ENCODE assay signal across 20 cellular contexts in the genomic region with DNA sequence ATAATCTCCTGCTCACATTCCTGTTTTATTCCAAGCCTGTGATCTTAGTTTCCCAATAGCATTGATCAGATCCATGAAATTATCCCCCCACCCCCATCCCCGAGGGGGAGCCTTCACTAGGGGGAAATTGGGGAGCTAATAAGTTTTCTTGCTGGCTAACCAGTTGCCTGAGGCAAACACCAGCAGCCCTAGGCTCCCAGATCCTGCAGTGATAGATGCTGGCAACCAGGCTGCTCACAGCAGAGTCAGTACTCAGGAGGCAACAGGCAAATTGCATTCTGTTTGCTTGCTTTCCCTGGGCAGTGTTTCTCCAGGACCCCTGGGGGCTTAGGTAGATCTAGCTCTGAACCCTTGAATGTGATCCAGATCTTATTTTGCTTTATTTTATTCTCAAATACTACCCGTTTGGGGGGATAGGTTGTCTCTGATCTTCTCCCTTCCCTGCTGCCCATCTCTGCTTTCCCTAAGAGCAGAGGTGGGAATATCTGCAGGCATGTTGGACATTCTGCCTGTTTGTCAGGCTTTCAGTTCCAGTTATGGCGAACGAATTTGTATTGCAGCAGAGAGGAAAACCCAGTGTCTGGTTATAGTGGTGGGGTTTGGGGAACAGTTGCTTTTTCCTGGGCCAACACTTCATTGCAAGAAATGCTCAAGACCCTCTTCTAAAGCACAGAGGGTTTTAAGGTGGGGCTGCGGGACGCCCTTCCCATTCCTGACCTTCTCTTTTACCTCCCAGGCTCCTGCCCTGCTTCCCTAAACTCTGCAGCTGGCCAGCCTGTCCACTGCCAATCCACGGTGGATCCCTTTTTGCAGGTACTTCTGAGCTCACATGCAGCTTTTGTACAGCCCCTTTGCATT.
DNase-seq lines count a peak whose midpoint lies in the region; ATAC-seq and TF ChIP-seq lines count a peak whose summit lies in the region.
"Had no signal": no experiment of that assay in that cellular context is flagged by ENCODE, and none has a peak within 500 bp of the region (broad histone marks: within the 10 kb centered on the region; RNA-seq: fewer than 3 reads in every experiment).

No MANE protein-coding gene starts in this region.

- H3K27me3 ChIP-seq in SK-N-SH (ENCODE audit: insufficient read depth), result no peaks in the 10 kb centered on the region
- H3K27me3 ChIP-seq in esophagus muscularis mucosa, result peaks cover 0 to 26% (median 0%) of the 10 kb centered on the region in 4 donors
- no peaks in the 10 kb centered on the region for H3K27me3 ChIP-seq in neural progenitor cell

- H3K4me1 ChIP-seq in SK-N-SH (ENCODE audit: control insufficient read depth in 1 of 2, insufficient read depth in 2 of 2, low read depth in 1 of 2, low read length in 1 of 2) (peaks cover 0 to 80% of the 10 kb centered on the region in 2 experiments; a peak in 2 of 4 replicates), esophagus muscularis mucosa (peaks cover 0 to 2% (median 0%) of the 10 kb centered on the region in 4 donors), neural progenitor cell (peaks cover 17% of the 10 kb centered on the region)

- TF ChIP-seq EP300 in SK-N-SH (IDR thresholded peaks at IDR 0.05; ENCODE audit: borderline replicate concordance in 1 of 2, low read depth in 1 of 2, low read length in 1 of 2), result peak in 1 of 2 experiments; percentile 32; a peak in 1 of 4 replicates
- no peak for TF ChIP-seq EP300 in esophagus muscularis mucosa (IDR thresholded peaks at IDR 0.05)

- POLR2A ChIA-PET in SK-N-SH (lab: Yijun Ruan, JAX), result no interaction called here

- H3K9me2 ChIP-seq in SK-N-SH, result no peaks in the 10 kb centered on the region

- H3K9ac ChIP-seq in SK-N-SH (no peak overlapping the region), neural progenitor cell (no peak overlapping the region)

- no peak for ATAC-seq in HG02642 (IDR thresholded peaks at IDR 0.05; ENCODE audit: poor library complexity, unreplicated experiment)
- ATAC-seq: GM12878, K562, PC-3 had no signal

- no peak overlapping the region for H2AFZ ChIP-seq in SK-N-SH (ENCODE audit: low read depth)
- no peak overlapping the region for H2AFZ ChIP-seq in neural progenitor cell (replicated peaks)

- DNase-seq in NCI-H146 (lab: John Stamatoyannopoulos, UW) (peak; percentile 50), NCI-H146 treated with DMSO at 0.1 percent for 48 hours (lab: John Stamatoyannopoulos, UW; ENCODE audit: unreplicated experiment) (no peak), SK-N-SH (peak; percentile 24), esophagus muscularis mucosa (ENCODE audit: extremely low spot score) (peak; percentile 89), neural progenitor cell (ENCODE audit: low spot score) (peak; percentile 19), kidney glomerular epithelial cell (lab: John Stamatoyannopoulos, UW) (no peak), NCI-H774 (lab: John Stamatoyannopoulos, UW) (no peak)
- DNase-seq: 8988T; CD4-positive, alpha-beta memory T cell; DMS79 treated with DMSO at 0.1 percent for 48 hours; GDM1; GOT3; NCI-H2029 treated with DMSO at 0.1 percent for 48 hours; NCI-H226; NCI-H526 treated with DMSO at 0.1 percent for 48 hours; PC-3 had no signal

- H4K20me1 ChIP-seq in SK-N-SH (ENCODE audit: insufficient read depth) (no peaks in the 10 kb centered on the region), neural progenitor cell (ENCODE audit: low read depth) (no peaks in the 10 kb centered on the region)

- H3K4me3 ChIP-seq in SK-N-SH (ENCODE audit: low read depth in 2 of 2, low read length in 1 of 2) (no peak overlapping the region), esophagus muscularis mucosa (no peak overlapping the region), neural progenitor cell (no peak overlapping the region)
- H3K4me3 ChIP-seq: GM12878, K562 had no signal

- H3K27me3 Mint-ChIP-seq in neural progenitor cell (ENCODE audit: insufficient read depth, low read depth), result peaks cover 14% of the 10 kb centered on the region

- H3K36me3 ChIP-seq in SK-N-SH (replicated peaks in 1 of 2; ENCODE audit: control insufficient read depth in 1 of 2, insufficient read depth in 2 of 2, low read length in 1 of 2) (no peaks in the 10 kb centered on the region), esophagus muscularis mucosa (no peaks in the 10 kb centered on the region), neural progenitor cell (no peaks in the 10 kb centered on the region)

- peaks cover 70% of the 10 kb centered on the region for H3K4me1 Mint-ChIP-seq in neural progenitor cell
- H3K4me1 Mint-ChIP-seq: CD4-positive, alpha-beta memory T cell had no signal

- H3K4me2 ChIP-seq in SK-N-SH, result no peak overlapping the region
- H3K4me2 ChIP-seq in neural progenitor cell, result no peak overlapping the region

- no peaks in the 10 kb centered on the region for H3K9me3 ChIP-seq in SK-N-SH
- H3K9me3 ChIP-seq in esophagus muscularis mucosa, result no peaks in the 10 kb centered on the region
- no peaks in the 10 kb centered on the region for H3K9me3 ChIP-seq in neural progenitor cell (ENCODE audit: low read depth)

- TF ChIP-seq RAD21 in SK-N-SH (IDR thresholded peaks at IDR 0.05; ENCODE audit: low read length), result no peak

- no peak overlapping the region for H3K27ac Mint-ChIP-seq in neural progenitor cell
- H3K27ac Mint-ChIP-seq: CD4-positive, alpha-beta memory T cell had no signal

- H3K79me2 ChIP-seq in SK-N-SH (ENCODE audit: insufficient read depth), result no peaks in the 10 kb centered on the region
- H3K79me2 ChIP-seq in neural progenitor cell (ENCODE audit: low read depth), result no peaks in the 10 kb centered on the region

- CTCF ChIA-PET in SK-N-SH (lab: Yijun Ruan, JAX), result interaction anchor here (0.9 to 1.3 kb wide), 2 partner anchors 12 to 119 kb away, joined by 3 read pairs; no protein-coding TSS in a partner anchor

- H3K9me3 Mint-ChIP-seq in neural progenitor cell, result no peaks in the 10 kb centered on the region
- H3K9me3 Mint-ChIP-seq: CD4-positive, alpha-beta memory T cell had no signal

- TF ChIP-seq POLR2A in esophagus muscularis mucosa (IDR thresholded peaks at IDR 0.05; ENCODE audit: low read depth), result no peak

- WGBS in SK-N-SH (ENCODE audit: low lambda C conversion rate), result 46% methylated on average over 7 of the region's 7 CpGs
- 81% methylated on average over 7 of the region's 7 CpGs for WGBS in esophagus muscularis mucosa

- H3K36me3 Mint-ChIP-seq in neural progenitor cell, result no peaks in the 10 kb centered on the region
- H3K36me3 Mint-ChIP-seq: CD4-positive, alpha-beta memory T cell had no signal

- TF ChIP-seq CTCF in SK-N-SH (IDR thresholded peaks at IDR 0.05) (no peak), esophagus muscularis mucosa (IDR thresholded peaks at IDR 0.05) (no peak), neural progenitor cell (IDR thresholded peaks at IDR 0.05) (no peak)

- intact Hi-C loops in esophagus muscularis mucosa (cut with DNase I), result no loop called here

- H3K27ac ChIP-seq in SK-N-SH (ENCODE audit: low read depth in 2 of 2, low read length in 1 of 2) (peak overlapping the region in 1 of 2 experiments; percentile 97; a peak in 2 of 4 replicates), esophagus muscularis mucosa (replicated peaks in 1 of 4) (no peak overlapping the region), neural progenitor cell (no peak overlapping the region)
- H3K27ac ChIP-seq: RWPE1 had no signal

- H3K4me3 Mint-ChIP-seq in neural progenitor cell, result no peak overlapping the region
- H3K4me3 Mint-ChIP-seq: CD4-positive, alpha-beta memory T cell had no signal

- H3F3A ChIP-seq in SK-N-SH (replicated peaks; ENCODE audit: insufficient read depth) (no peaks in the 10 kb centered on the region), neural progenitor cell (ENCODE audit: low read depth) (no peaks in the 10 kb centered on the region)

TF ChIP-seq in SK-N-SH, 30 proteins besides CTCF, POLR2A, EP300 and RAD21:
- TF ChIP-seq POLR2AphosphoS5 (IDR thresholded peaks at IDR 0.05; ENCODE audit: low read depth, low read length) (no peak), REST (IDR thresholded peaks at IDR 0.05; ENCODE audit: low read depth, low read length) (no peak), RCOR1 (IDR thresholded peaks at IDR 0.05; ENCODE audit: low read length) (no peak), GATA2 (CRISPR knock-in tag; IDR thresholded peaks at IDR 0.05) (peak; percentile 62)

Comparison
In these comparisons a context has a peak if more than half of its experiments do, and no peak if none do; other contexts are left out.
1. DNase-seq: peak in NCI-H146 (single experiment), SK-N-SH (single experiment), esophagus muscularis mucosa (single experiment) and neural progenitor cell (single experiment); none in NCI-H146 treated with DMSO at 0.1 percent for 48 hours (single experiment), kidney glomerular epithelial cell (single experiment) and NCI-H774 (single experiment).